ENCODE assay signal across 13 cellular contexts in the genomic region with DNA sequence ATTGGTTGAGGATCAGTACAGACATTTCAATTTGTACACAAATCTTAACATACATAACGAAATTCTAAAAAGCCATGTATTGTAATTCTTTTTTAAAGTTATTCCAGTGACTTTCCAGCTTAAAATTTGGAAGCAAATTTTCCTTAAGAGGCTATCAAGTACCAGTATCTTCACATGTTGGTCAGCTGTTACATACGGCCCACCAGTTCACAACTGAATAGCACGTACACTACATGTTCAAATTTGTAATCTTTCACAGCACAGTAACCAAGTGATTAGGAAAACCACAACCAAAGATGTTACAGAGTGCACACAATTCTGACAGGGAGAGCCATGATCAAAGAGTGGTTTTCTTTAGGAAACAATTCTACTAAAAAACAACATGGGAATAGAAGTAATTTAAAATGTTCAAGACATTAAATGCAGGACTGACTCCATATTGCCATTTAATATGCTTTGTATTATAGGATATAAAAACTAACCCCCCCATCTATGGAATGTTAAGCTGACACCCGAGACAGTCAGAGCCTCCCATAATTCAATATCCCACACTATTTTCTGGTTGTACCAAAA. TPM values are rescaled to one million over a fixed set of nuclear protein-coding genes. Genes with fewer than 3 reads are reported as not detected.
"Had no signal": no experiment of that assay in that cellular context is flagged by ENCODE, and none has a peak within 500 bp of the region (broad histone marks: within the 10 kb centered on the region; RNA-seq: fewer than 3 reads in every experiment).

No MANE protein-coding gene starts in this region.

RNA-seq across cellular contexts. Expression of a gene that starts 18.1 kb away (rescaled TPM):
- total RNA-seq: stomach, subcutaneous adipose tissue, suprapubic skin, temporal lobe, thoracic aorta, thyroid gland, tibial nerve, transverse colon, upper lobe of right lung, ureter, urinary bladder, uterus, vagina had no signal
- polyA plus RNA-seq: stomach, urinary bladder had no signal
